ENCODE assay signal across 8 cellular contexts in the genomic region with DNA sequence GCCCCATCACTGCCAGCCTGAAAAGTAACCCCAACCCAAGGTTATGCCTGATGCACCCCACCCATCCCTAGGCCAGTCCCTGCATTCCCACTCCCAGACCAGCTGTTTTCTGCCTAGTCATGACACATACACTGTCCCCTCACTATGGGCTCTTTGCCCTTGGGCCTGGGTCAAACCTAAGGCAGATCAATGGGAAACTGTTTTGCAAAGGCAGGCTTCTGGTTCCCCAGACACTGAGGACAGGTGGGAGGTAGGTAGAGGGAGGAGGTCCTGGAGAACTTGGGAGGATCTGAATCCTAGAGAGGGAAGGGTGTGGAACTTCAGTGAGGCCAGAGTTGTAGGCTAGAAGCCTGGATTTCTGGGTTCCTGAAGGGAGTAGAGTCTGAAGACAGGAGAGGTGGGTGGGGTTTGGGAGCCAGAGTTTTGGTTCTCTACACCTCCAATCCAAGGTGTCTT.
DNase-seq lines count a peak whose midpoint lies in the region; ATAC-seq lines count a peak whose summit lies in the region.

No MANE protein-coding gene starts in this region.

- H3K4me1 Mint-ChIP-seq in activated naive CD8-positive, alpha-beta T cell (ENCODE audit: low read depth) = peaks cover 57% of the 10 kb centered on the region
- H3K4me1 Mint-ChIP-seq in stimulated activated naive CD8-positive, alpha-beta T cell treated with anti-CD3 and anti-CD28 coated beads, Interleukin-15, amount 100 ng/mL, for 72 hours = peaks cover 72% of the 10 kb centered on the region

- H3K4me1 ChIP-seq in HUES6 (ENCODE audit: control insufficient read depth, insufficient read depth, low read length) = peaks cover 37% of the 10 kb centered on the region

- H3K4me3 ChIP-seq in HUES6 (ENCODE audit: low read depth, low read length) (peak overlapping the region; percentile 82), iPS-18c (ENCODE audit: insufficient read depth, low read depth, low read length) (peak overlapping the region; percentile 94)

- peak overlapping the region; percentile 99 for H3K4me3 Mint-ChIP-seq in activated naive CD8-positive, alpha-beta T cell
- peak overlapping the region; percentile 95 to 97 for H3K4me3 Mint-ChIP-seq in stimulated activated naive CD8-positive, alpha-beta T cell treated with anti-CD3 and anti-CD28 coated beads, Interleukin-15, amount 100 ng/mL, for 72 hours

- ATAC-seq in stimulated activated naive CD8-positive, alpha-beta T cell treated with anti-CD3 and anti-CD28 coated beads, Interleukin-15, amount 100 ng/mL, for 72 hours = no peak
- ATAC-seq in HG03342 (IDR thresholded peaks at IDR 0.05; ENCODE audit: unreplicated experiment) = no peak
- no peak for ATAC-seq in activated CD4-positive, CD25-positive, alpha-beta regulatory T cell treated with anti-CD3 and anti-CD28 coated beads, Interleukin-2, amount 50 U/mL, for 24 hours

- H3K27ac Mint-ChIP-seq in activated naive CD8-positive, alpha-beta T cell = peak overlapping the region; percentile 88
- H3K27ac Mint-ChIP-seq in stimulated activated naive CD8-positive, alpha-beta T cell treated with anti-CD3 and anti-CD28 coated beads, Interleukin-15, amount 100 ng/mL, for 72 hours = peak overlapping the region; percentile 69 to 86

- peak overlapping the region; percentile 66; the same call in 1 of the 2 replicates for H3K27ac ChIP-seq in HUES6 (ENCODE audit: low read depth, low read length)

- no peaks in the 10 kb centered on the region for H3K27me3 ChIP-seq in HUES6 (ENCODE audit: control insufficient read depth, insufficient read depth, low read length)

- H3K36me3 ChIP-seq in HUES6 (ENCODE audit: control insufficient read depth, insufficient read depth, low read length) = peaks cover 36% of the 10 kb centered on the region

- H3K9ac ChIP-seq in HUES6 (ENCODE audit: low read length) = peak overlapping the region; percentile 75

- H3K27me3 Mint-ChIP-seq in activated naive CD8-positive, alpha-beta T cell = no peaks in the 10 kb centered on the region
- H3K27me3 Mint-ChIP-seq in stimulated activated naive CD8-positive, alpha-beta T cell treated with anti-CD3 and anti-CD28 coated beads, Interleukin-15, amount 100 ng/mL, for 72 hours = no peaks in the 10 kb centered on the region

- H3K9me3 Mint-ChIP-seq in activated naive CD8-positive, alpha-beta T cell (ENCODE audit: low read depth) = no peaks in the 10 kb centered on the region
- no peaks in the 10 kb centered on the region for H3K9me3 Mint-ChIP-seq in stimulated activated naive CD8-positive, alpha-beta T cell treated with anti-CD3 and anti-CD28 coated beads, Interleukin-15, amount 100 ng/mL, for 72 hours

- DNase-seq in stimulated activated naive CD8-positive, alpha-beta T cell treated with anti-CD3 and anti-CD28 coated beads, Interleukin-15, amount 100 ng/mL, for 72 hours = no peak
- no peak for DNase-seq in DMS153 (lab: John Stamatoyannopoulos, UW)
- DNase-seq in NCI-H2081 (lab: John Stamatoyannopoulos, UW) = no peak

- no peaks in the 10 kb centered on the region for H3K36me3 Mint-ChIP-seq in activated naive CD8-positive, alpha-beta T cell

- H3K9me3 ChIP-seq in HUES6 (ENCODE audit: control insufficient read depth, insufficient read depth, low read depth, low read length) = no peaks in the 10 kb centered on the region
- no peaks in the 10 kb centered on the region for H3K9me3 ChIP-seq in iPS-18c (ENCODE audit: control insufficient read depth, insufficient read depth, low read length)
